ENCODE assay signal across 15 cellular contexts in the genomic region with DNA sequence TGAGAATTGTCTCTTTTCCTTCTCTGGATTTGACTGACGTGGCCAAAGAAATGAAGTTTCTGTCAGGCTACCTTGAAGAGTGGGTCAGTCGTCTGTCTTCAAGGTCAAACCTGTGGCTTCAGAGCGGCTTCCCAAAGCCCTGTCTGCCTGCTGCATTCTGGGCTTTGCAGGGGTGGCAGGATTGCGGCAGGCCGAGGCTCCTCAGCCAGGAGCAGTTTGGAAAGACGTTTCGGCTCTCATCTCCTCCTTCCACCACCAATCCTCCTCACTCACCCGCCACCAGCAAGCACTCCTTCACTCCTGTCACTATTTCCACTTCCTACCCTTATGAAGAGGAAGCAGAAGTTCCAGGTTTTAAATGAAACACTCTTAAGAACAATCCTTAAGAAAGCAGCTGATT.
"Had no signal": no experiment of that assay in that cellular context is flagged by ENCODE, and none has a peak within 500 bp of the region (broad histone marks: within the 10 kb centered on the region; RNA-seq: fewer than 3 reads in every experiment).

No MANE protein-coding gene starts in this region.

- FAIRE-seq: islet of Langerhans had no signal

- H3K27me3 ChIP-seq: adrenal gland, transverse colon had no signal

- ATAC-seq: activated CD8-positive, alpha-beta T cell treated with anti-CD3 and anti-CD28 coated beads for 36 hours; activated T-cell treated with anti-CD3 and anti-CD28 coated beads, Interleukin-2, amount 50 U/mL, for 4 hours; left lobe of liver had no signal

- DNase-seq: activated CD4-positive, alpha-beta T cell treated with anti-CD3 and anti-CD28 coated beads for 48 hours; activated CD8-positive, alpha-beta T cell treated with anti-CD3 and anti-CD28 coated beads for 36 hours; activated effector memory CD4-positive, alpha-beta T cell treated with anti-CD3 and anti-CD28 coated beads, Interleukin-2, amount 50 U/mL, for 16 hours; activated T-cell treated with anti-CD3 and anti-CD28 coated beads, Interleukin-2, amount 50 U/mL, for 4 hours; cortex of kidney; effector CD8-positive, alpha-beta T cell; foreskin fibroblast; naive B cell; stimulated activated CD4-positive, alpha-beta T cell treated with anti-CD3 and anti-CD28 coated beads, Interleukin-4, amount 100 ng/mL, for 24 hours; stimulated activated naive CD4-positive, alpha-beta T cell; transverse colon had no signal

- H3K36me3 ChIP-seq: adrenal gland, transverse colon had no signal

- H3K4me1 ChIP-seq: adrenal gland, transverse colon had no signal

- H3K4me3 ChIP-seq: adrenal gland, skin epidermis, transverse colon had no signal

- H3K27ac ChIP-seq: adrenal gland, skin epidermis, transverse colon had no signal
